ENCODE assay signal across 29 cellular contexts in the genomic region with DNA sequence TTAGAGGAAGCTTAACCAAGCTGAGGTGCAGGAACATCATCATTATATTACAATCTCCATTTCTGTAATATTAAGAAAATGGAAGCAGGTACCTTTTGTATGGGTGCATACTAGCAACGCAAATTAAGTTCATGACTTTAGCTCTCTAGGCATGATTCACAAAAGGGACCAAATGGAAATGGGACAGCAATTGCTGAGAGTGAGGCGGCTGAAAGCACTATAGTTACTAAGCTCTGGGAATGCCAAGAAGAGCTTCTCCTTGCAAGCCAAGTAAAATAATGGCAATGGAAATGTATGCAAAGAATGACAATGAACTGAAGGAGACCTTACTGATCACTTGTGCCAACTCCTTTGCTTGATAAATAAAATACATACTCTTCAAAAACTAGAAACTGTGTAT. TPM values are rescaled to one million over a fixed set of nuclear protein-coding genes. Genes with fewer than 3 reads are reported as not detected.
"Had no signal": no experiment of that assay in that cellular context is flagged by ENCODE, and none has a peak within 500 bp of the region (broad histone marks: within the 10 kb centered on the region; RNA-seq: fewer than 3 reads in every experiment).

No MANE protein-coding gene starts in this region.

- H3K27me3 ChIP-seq: foreskin keratinocyte, gastroesophageal sphincter, heart left ventricle, hepatocyte, left lung, right atrium auricular region, thyroid gland, vagina had no signal

- H3K79me2 ChIP-seq: hepatocyte had no signal

- H3K27ac ChIP-seq: epithelial cell of prostate, foreskin keratinocyte, gastroesophageal sphincter, heart left ventricle, hepatocyte, left lung, prostate gland, right atrium auricular region, thyroid gland, vagina had no signal

- H3K4me1 ChIP-seq: gastroesophageal sphincter, heart left ventricle, left lung, prostate gland, right atrium auricular region, thyroid gland, vagina had no signal

- H3K36me3 ChIP-seq: gastroesophageal sphincter, left lung, prostate gland, right atrium auricular region, thyroid gland, vagina had no signal

- ATAC-seq: esophagus mucosa; foreskin keratinocyte; gastroesophageal sphincter; heart left ventricle; left cardiac atrium; left lung; mucosa of descending colon; natural killer cell treated with Interleukin-12 subunit alpha and Interleukin-12 subunit beta and Interleukin-15 and Interleukin-18, amount 100 ng/mL, for 72 hours; sciatic nerve; stimulated activated naive CD8-positive, alpha-beta T cell treated with anti-CD3 and anti-CD28 coated beads, Interleukin-15, amount 100 ng/mL, for 72 hours had no signal

- H2AFZ ChIP-seq: hepatocyte had no signal

- FAIRE-seq: islet of Langerhans had no signal

- H3K9me3 ChIP-seq: gastroesophageal sphincter, heart left ventricle, left lung, mucosa of descending colon, prostate gland, right atrium auricular region, thyroid gland, vagina had no signal

- H3K4me3 ChIP-seq: gastroesophageal sphincter, heart left ventricle, hepatocyte, left lung, mucosa of descending colon, prostate gland, right atrium auricular region, thyroid gland, vagina had no signal

- DNase-seq: effector CD8-positive, alpha-beta T cell; endodermal cell; foreskin keratinocyte; heart left ventricle; left cardiac atrium; left lung; mesenchymal stem cell; mucosa of descending colon; naive B cell; stimulated activated CD4-positive, alpha-beta T cell treated with anti-CD3 and anti-CD28 coated beads, Interleukin-15, amount 100 ng/mL, for 24 hours; stimulated activated CD4-positive, alpha-beta T cell treated with anti-CD3 and anti-CD28 coated beads, Interleukin-2, amount 100 ng/mL, for 48 hours; stimulated activated naive CD4-positive, alpha-beta T cell; stimulated activated naive CD8-positive, alpha-beta T cell treated with anti-CD3 and anti-CD28 coated beads, Interleukin-15, amount 100 ng/mL, for 72 hours; thyroid gland; trophoblast cell had no signal

RNA-seq across cellular contexts. Expression of a gene that starts 36.2 kb away (rescaled TPM):
- total RNA-seq: esophagus mucosa; foreskin keratinocyte; mesothelial cell of epicardium; natural killer cell treated with Interleukin-12 subunit alpha and Interleukin-12 subunit beta and Interleukin-15 and Interleukin-18, amount 100 ng/mL, for 72 hours; neural crest cell; osteocyte had no signal
- polyA plus RNA-seq: foreskin keratinocyte had no signal

RNA-seq across cellular contexts. Expression of a gene that starts 40.0 kb away (rescaled TPM):
- total RNA-seq: foreskin keratinocyte; kidney epithelial cell; natural killer cell treated with Interleukin-12 subunit alpha and Interleukin-12 subunit beta and Interleukin-15 and Interleukin-18, amount 100 ng/mL, for 72 hours; osteocyte had no signal
- polyA plus RNA-seq: foreskin keratinocyte had no signal
